ENCODE assay signal across 23 cellular contexts in genomic region chr2:169765523-169765922, GRCh38. TPM values are rescaled to one million over a fixed set of nuclear protein-coding genes. Genes with fewer than 3 reads are reported as not detected.
DNase-seq lines count a peak whose midpoint lies in the region; ATAC-seq, FAIRE-seq and TF ChIP-seq lines count a peak whose summit lies in the region.
"Had no signal": no experiment of that assay in that cellular context is flagged by ENCODE, and none has a peak within 500 bp of the region (broad histone marks: within the 10 kb centered on the region; RNA-seq: fewer than 3 reads in every experiment).

No MANE protein-coding gene starts in this region.

- no peaks in the 10 kb centered on the region for H3K9me3 Mint-ChIP-seq in T-helper 2 cell treated with Interferon-gamma antibody and Interleukin-4, amounts not matched to agents 5 μg/mL and 100 μg/mL, for 36 hours

- H3K4me1 ChIP-seq in PC-3 (ENCODE audit: insufficient read depth, low read length) (peaks cover 16% of the 10 kb centered on the region), HepG2 (ENCODE audit: insufficient read depth, low read length) (peaks cover 55% of the 10 kb centered on the region)
- H3K4me1 ChIP-seq in effector memory CD4-positive, alpha-beta T cell (ENCODE audit: control insufficient read depth, insufficient read depth, low read length, poor library complexity, severe bottlenecking): peaks cover 6% of the 10 kb centered on the region
- H3K4me1 ChIP-seq: ascending aorta, HAP-1 had no signal

- no peak for TF ChIP-seq POLR2A in HepG2 (IDR thresholded peaks at IDR 0.05; ENCODE audit: insufficient read depth in 1 of 2, low read depth in 2 of 2, low read length in 2 of 2)

- CTCF ChIA-PET in PC-3 (lab: Charles Lee): no interaction called here
- CTCF ChIA-PET in HepG2 (lab: Yijun Ruan, JAX; ENCODE audit: low intra/inter-chr PET ratio, low total read pairs): interaction anchor here (1.2 kb wide), 1 partner anchor 313 kb away, joined by 3 read pairs; no protein-coding TSS in a partner anchor

- H3K4me1 Mint-ChIP-seq in T-helper 2 cell treated with Interferon-gamma antibody and Interleukin-4, amounts not matched to agents 5 μg/mL and 100 μg/mL, for 36 hours (ENCODE audit: low read depth): peaks cover 16% of the 10 kb centered on the region
- H3K4me1 Mint-ChIP-seq: neural crest cell had no signal

- intact Hi-C loops in PC-3 (cut with micrococcal nuclease): no loop called here
- intact Hi-C loops in HepG2 (cut with micrococcal nuclease; ENCODE audit: unreplicated experiment): no loop called here

- H3K27ac ChIP-seq in PC-3 (ENCODE audit: low read length) (peak overlapping the region; percentile 25), HepG2 (ENCODE audit: extremely low read length, insufficient read depth, low read length) (peak overlapping the region; percentile 29)
- H3K27ac ChIP-seq in effector memory CD4-positive, alpha-beta T cell (ENCODE audit: insufficient read depth, low read length, poor library complexity, severe bottlenecking): no peak overlapping the region
- H3K27ac ChIP-seq: ascending aorta; BLaER1 treated with 17β-estradiol and CSF1 and Interleukin-3, amounts not matched to agents 10 nM and 100 nM; esophagus muscularis mucosa; tibial nerve had no signal

- POLR2A ChIA-PET in PC-3 (lab: Charles Lee; ENCODE audit: unreplicated experiment): no interaction called here
- POLR2A ChIA-PET in HepG2 (lab: Yijun Ruan, JAX): interaction anchor here (1.5 kb wide), 1 partner anchor 71 kb away, joined by 3 read pairs; the partner anchor contains the start of genes CFAP210 and PHOSPHO2

- H3K36me3 ChIP-seq in PC-3 (ENCODE audit: low read depth, low read length): no peaks in the 10 kb centered on the region
- H3K36me3 ChIP-seq in HepG2 (replicated peaks in 1 of 2; ENCODE audit: control insufficient read depth in 1 of 2, insufficient read depth in 2 of 2, low read length in 2 of 2): no peaks in the 10 kb centered on the region
- H3K36me3 ChIP-seq in effector memory CD4-positive, alpha-beta T cell (ENCODE audit: control insufficient read depth, insufficient read depth, low read length): no peaks in the 10 kb centered on the region
- H3K36me3 ChIP-seq: ascending aorta, esophagus muscularis mucosa, HAP-1 had no signal

- DNase-seq in HFF-Myc (ENCODE audit: extremely low read depth, low read depth) (peak; percentile 41), PC-3 (peak; percentile 89), cardiac fibroblast (ENCODE audit: low read depth in 2 of 2) (peak; percentile 17 to 51), HepG2 (ENCODE audit: low spot score) (peak; percentile 52), SK-N-DZ (ENCODE audit: low spot score) (no peak)
- no peak for DNase-seq in effector memory CD4-positive, alpha-beta T cell
- no peak for DNase-seq in T-helper 2 cell treated with Interferon-gamma antibody and Interleukin-4, amounts not matched to agents 5 μg/mL and 100 μg/mL, for 36 hours (ENCODE audit: low spot score)
- DNase-seq: activated CD4-positive, alpha-beta T cell treated with anti-CD3 and anti-CD28 coated beads for 4 hours; activated CD8-positive, alpha-beta memory T cell treated with anti-CD3 and anti-CD28 coated beads, Interleukin-2, amount 50 U/mL, for 48 hours; activated gamma-delta T cell; kidney; midbrain; NCI-H1694 treated with DMSO at 0.1 percent for 48 hours; NCI-H446 treated with DMSO at 0.1 percent for 48 hours; stimulated activated CD4-positive, alpha-beta T cell treated with anti-CD3 and anti-CD28 coated beads, Interleukin-15, amount 100 ng/mL, for 24 hours; stimulated activated naive CD4-positive, alpha-beta T cell had no signal

- H3K27ac Mint-ChIP-seq in T-helper 2 cell treated with Interferon-gamma antibody and Interleukin-4, amounts not matched to agents 5 μg/mL and 100 μg/mL, for 36 hours: no peak overlapping the region

- no peak overlapping the region for H3K4me3 ChIP-seq in HFF-Myc (replicated peaks; ENCODE audit: low read depth, low read length)
- no peak overlapping the region for H3K4me3 ChIP-seq in PC-3 (ENCODE audit: low read length)
- H3K4me3 ChIP-seq in cardiac fibroblast (replicated peaks in 1 of 2; ENCODE audit: low read depth in 2 of 2, low read length in 2 of 2): no peak overlapping the region
- no peak overlapping the region for H3K4me3 ChIP-seq in HepG2 (replicated peaks in 1 of 3; ENCODE audit: insufficient read depth in 1 of 3, low read depth in 2 of 3, low read length in 3 of 3)
- no peak overlapping the region for H3K4me3 ChIP-seq in effector memory CD4-positive, alpha-beta T cell (ENCODE audit: insufficient read depth, low read depth, low read length, poor library complexity, severe bottlenecking)
- H3K4me3 ChIP-seq: ascending aorta; BLaER1 treated with 17β-estradiol and CSF1 and Interleukin-3, amounts not matched to agents 10 nM and 100 nM; esophagus muscularis mucosa; HAP-1; tibial nerve had no signal

- H3F3A ChIP-seq in PC-3 (ENCODE audit: low read length, unreplicated experiment): no peaks in the 10 kb centered on the region

- no peak for TF ChIP-seq CTCF in HFF-Myc (IDR thresholded peaks at IDR 0.05; ENCODE audit: low read depth, low read length, missing control alignments)
- TF ChIP-seq CTCF in PC-3 (conservative IDR thresholded peaks at IDR 0.05; ENCODE audit: low read depth, low read length): no peak
- TF ChIP-seq CTCF in cardiac fibroblast (IDR thresholded peaks at IDR 0.05; ENCODE audit: low read depth, low read length): no peak
- no peak for TF ChIP-seq CTCF in HepG2 (CRISPR knock-in tag; IDR thresholded peaks at IDR 0.05)

- no peaks in the 10 kb centered on the region for H3K9me2 ChIP-seq in PC-3 (replicated peaks; ENCODE audit: low read length)

- TF ChIP-seq RAD21 in HepG2 (CRISPR knock-in tag; IDR thresholded peaks at IDR 0.05): no peak

- H3K27me3 Mint-ChIP-seq in T-helper 2 cell treated with Interferon-gamma antibody and Interleukin-4, amounts not matched to agents 5 μg/mL and 100 μg/mL, for 36 hours (ENCODE audit: low read depth): peaks cover 21% of the 10 kb centered on the region

- H3K9me3 ChIP-seq in PC-3 (ENCODE audit: low read length) (no peaks in the 10 kb centered on the region), HepG2 (ENCODE audit: low read length) (no peaks in the 10 kb centered on the region)
- no peaks in the 10 kb centered on the region for H3K9me3 ChIP-seq in effector memory CD4-positive, alpha-beta T cell (ENCODE audit: control insufficient read depth, low read length)
- H3K9me3 ChIP-seq: ascending aorta, esophagus muscularis mucosa, HAP-1 had no signal

- H3K9ac ChIP-seq in PC-3 (ENCODE audit: low read length) (no peak overlapping the region), HepG2 (ENCODE audit: insufficient read depth, low read depth, low read length) (no peak overlapping the region)
- H3K9ac ChIP-seq: BLaER1 treated with 17β-estradiol and CSF1 and Interleukin-3, amounts not matched to agents 10 nM and 100 nM had no signal

- peak; percentile 73 for FAIRE-seq in HepG2 (lab: Jason Lieb, UNC)
- FAIRE-seq: GM19239, kidney had no signal

- no peak overlapping the region for H3K4me3 Mint-ChIP-seq in T-helper 2 cell treated with Interferon-gamma antibody and Interleukin-4, amounts not matched to agents 5 μg/mL and 100 μg/mL, for 36 hours
- H3K4me3 Mint-ChIP-seq: neural crest cell had no signal

- H3K4me2 ChIP-seq in PC-3 (ENCODE audit: low read length): peak overlapping the region; percentile 40
- peak overlapping the region; percentile 36; the same call in 1 of the 2 replicates for H3K4me2 ChIP-seq in HepG2 (ENCODE audit: low read depth, low read length)
- H3K4me2 ChIP-seq: BLaER1 treated with 17β-estradiol and CSF1 and Interleukin-3, amounts not matched to agents 10 nM and 100 nM had no signal

- H3K79me2 ChIP-seq in PC-3 (ENCODE audit: low read length) (no peaks in the 10 kb centered on the region), HepG2 (ENCODE audit: insufficient read depth, low read length) (no peaks in the 10 kb centered on the region)

- H3K27me3 ChIP-seq in PC-3 (ENCODE audit: low read length): no peaks in the 10 kb centered on the region
- no peaks in the 10 kb centered on the region for H3K27me3 ChIP-seq in HepG2 (ENCODE audit: control insufficient read depth in 1 of 2, insufficient read depth in 2 of 2, low read length in 2 of 2)
- no peaks in the 10 kb centered on the region for H3K27me3 ChIP-seq in effector memory CD4-positive, alpha-beta T cell (replicated peaks; ENCODE audit: control insufficient read depth, insufficient read depth, low read length, poor library complexity, severe bottlenecking)
- H3K27me3 ChIP-seq: ascending aorta; BLaER1 treated with 17β-estradiol and CSF1 and Interleukin-3, amounts not matched to agents 10 nM and 100 nM had no signal

- H4K20me1 ChIP-seq in PC-3 (ENCODE audit: low read length) (no peaks in the 10 kb centered on the region), HepG2 (ENCODE audit: insufficient read depth, low read length) (no peaks in the 10 kb centered on the region)
- H4K20me1 ChIP-seq: BLaER1 treated with 17β-estradiol and CSF1 and Interleukin-3, amounts not matched to agents 10 nM and 100 nM had no signal

- 9% methylated on average over 6 of the region's 6 CpGs for WGBS in HepG2 (ENCODE audit: low lambda C conversion rate)

- peak in 1 of 2 experiments; percentile 75; a peak in 1 of 4 replicates for TF ChIP-seq EP300 in HepG2 (IDR thresholded peaks at IDR 0.05; ENCODE audit: low read depth in 2 of 2, low read length in 2 of 2)
- peak; percentile 46; the same call in 1 of the 2 replicates for TF ChIP-seq EP300 in HepG2 (CRISPR knock-in tag; IDR thresholded peaks at IDR 0.05; ENCODE audit: borderline replicate concordance)

- no peaks in the 10 kb centered on the region for H3K36me3 Mint-ChIP-seq in T-helper 2 cell treated with Interferon-gamma antibody and Interleukin-4, amounts not matched to agents 5 μg/mL and 100 μg/mL, for 36 hours (ENCODE audit: low read depth)

- in situ Hi-C loops in HepG2 (cut with HindIII; ENCODE audit: extremely low pct_ligation_motif_present, low pct_unique_long_range_greater_than_20kb): no loop called here

- peak overlapping the region; percentile 55; the same call in 1 of the 2 replicates for H2AFZ ChIP-seq in PC-3 (ENCODE audit: low read length)
- no peak overlapping the region for H2AFZ ChIP-seq in HepG2 (ENCODE audit: low read length)

- ATAC-seq in PC-3 (peak; percentile 56), HepG2 (no peak)

- BruUV-seq in PC-3 (replicated peaks; lab: Mats Ljungman, UMichigan): no TSS peak
- BruUV-seq in HepG2 (replicated peaks; lab: Mats Ljungman, UMichigan): no TSS peak

RNA-seq across cellular contexts. Expression of gene KLHL23, which starts 31.9 kb away (rescaled TPM):
- total RNA-seq in PC-3 (2014; rRNA removed): 13.6 and 15.3 TPM in 2 replicates
- total RNA-seq in HepG2 (2016; rRNA removed; fragmentation: Illumina TruSeq; extraction: Trizol): 52.4 and 70.4 TPM in 2 replicates
- 3.8 and 4.0 TPM in 2 replicates for total RNA-seq in HepG2 (2016; cell fraction: cytosol; rRNA removed; fragmentation: Illumina TruSeq; extraction: Trizol; ENCODE audit: low read depth)
- 53.0 and 76.0 TPM in 2 replicates for total RNA-seq in HepG2 (2016; cell fraction: insoluble cytoplasmic fraction; rRNA removed; fragmentation: Illumina TruSeq; extraction: Trizol)
- total RNA-seq in HepG2 (2016; cell fraction: membrane; rRNA removed; fragmentation: Illumina TruSeq; extraction: Trizol): 21.1 and 22.5 TPM in 2 replicates
- total RNA-seq in HepG2 (2016; cell fraction: nucleus; rRNA removed; fragmentation: Illumina TruSeq; extraction: Trizol): 36.3 and 42.1 TPM in 2 replicates
- 23.2 and 26.1 TPM in 2 replicates for polyA plus RNA-seq in HepG2 (2011; rRNA removed)
- polyA plus RNA-seq in HepG2 (2011; cell fraction: cytosol; rRNA removed): 10.9 and 22.4 TPM in 2 replicates
- 8.3 and 11.2 TPM in 2 replicates for polyA plus RNA-seq in HepG2 (2011; cell fraction: nucleus; rRNA removed)
- 30.0 and 30.2 TPM in 2 replicates for polyA plus RNA-seq in HepG2 (2012)
- 1.9 and 2.2 TPM in 2 replicates for polyA plus RNA-seq in HepG2 (2016; cell fraction: cytosol; fragmentation: Illumina TruSeq; extraction: Trizol; ENCODE audit: low read depth)
- 48.0 and 49.5 TPM in 2 replicates for polyA plus RNA-seq in HepG2 (2016; cell fraction: insoluble cytoplasmic fraction; fragmentation: Illumina TruSeq; extraction: Trizol; ENCODE audit: low read depth)
- 9.5 and 10.3 TPM in 2 replicates for polyA plus RNA-seq in HepG2 (2016; cell fraction: membrane; fragmentation: Illumina TruSeq; extraction: Trizol; ENCODE audit: low read depth)
- polyA plus RNA-seq in HepG2 (2016; cell fraction: nucleus; fragmentation: Illumina TruSeq; extraction: Trizol; ENCODE audit: insufficient read depth, low read depth): 30.0 and 37.3 TPM in 2 replicates
- 5.5 and 20.6 TPM in 2 replicates for polyA minus RNA-seq in HepG2 (2011; rRNA and poly(A)+ RNA removed; ENCODE audit: low replicate concordance)
- 40.3 and 63.9 TPM in 2 replicates for polyA minus RNA-seq in HepG2 (2011; cell fraction: cytosol; rRNA and poly(A)+ RNA removed)
- polyA minus RNA-seq in HepG2 (2011; cell fraction: nucleus; rRNA and poly(A)+ RNA removed): 38.0 and 58.4 TPM in 2 replicates
- 62.3 and 65.3 TPM in 2 replicates for polyA plus RNA-seq in SK-N-DZ (2014; cell fraction: cytosol; rRNA removed)
- 19.6 and 36.5 TPM in 2 replicates for polyA plus RNA-seq in SK-N-DZ (2014; cell fraction: nucleus; rRNA removed)

RNA-seq across cellular contexts. Expression of gene SSB, which starts 33.1 kb away (rescaled TPM):
- total RNA-seq in PC-3 (2014; rRNA removed): 108 and 109 TPM in 2 replicates
- 208 and 344 TPM in 2 replicates for total RNA-seq in HepG2 (2016; rRNA removed; fragmentation: Illumina TruSeq; extraction: Trizol)
- total RNA-seq in HepG2 (2016; cell fraction: cytosol; rRNA removed; fragmentation: Illumina TruSeq; extraction: Trizol; ENCODE audit: low read depth): 22.0 and 26.1 TPM in 2 replicates
- 224 and 344 TPM in 2 replicates for total RNA-seq in HepG2 (2016; cell fraction: insoluble cytoplasmic fraction; rRNA removed; fragmentation: Illumina TruSeq; extraction: Trizol)
- total RNA-seq in HepG2 (2016; cell fraction: membrane; rRNA removed; fragmentation: Illumina TruSeq; extraction: Trizol): 39.4 and 51.5 TPM in 2 replicates
- 156 and 161 TPM in 2 replicates for total RNA-seq in HepG2 (2016; cell fraction: nucleus; rRNA removed; fragmentation: Illumina TruSeq; extraction: Trizol)
- polyA plus RNA-seq in HepG2 (2011; rRNA removed): 77.0 and 109 TPM in 2 replicates
- polyA plus RNA-seq in HepG2 (2011; cell fraction: cytosol; rRNA removed): 38.7 and 50.8 TPM in 2 replicates
- polyA plus RNA-seq in HepG2 (2011; cell fraction: nucleus; rRNA removed): 66.2 and 105 TPM in 2 replicates
- 157 and 209 TPM in 2 replicates for polyA plus RNA-seq in HepG2 (2012)
- 19.2 and 19.3 TPM in 2 replicates for polyA plus RNA-seq in HepG2 (2016; cell fraction: cytosol; fragmentation: Illumina TruSeq; extraction: Trizol; ENCODE audit: low read depth)
- polyA plus RNA-seq in HepG2 (2016; cell fraction: insoluble cytoplasmic fraction; fragmentation: Illumina TruSeq; extraction: Trizol; ENCODE audit: low read depth): 441 and 470 TPM in 2 replicates
- 30.3 and 34.1 TPM in 2 replicates for polyA plus RNA-seq in HepG2 (2016; cell fraction: membrane; fragmentation: Illumina TruSeq; extraction: Trizol; ENCODE audit: low read depth)
- 324 and 340 TPM in 2 replicates for polyA plus RNA-seq in HepG2 (2016; cell fraction: nucleus; fragmentation: Illumina TruSeq; extraction: Trizol; ENCODE audit: insufficient read depth, low read depth)
- polyA minus RNA-seq in HepG2 (2011; rRNA and poly(A)+ RNA removed; ENCODE audit: low replicate concordance): 7.8 and 10.0 TPM in 2 replicates
- 30.6 and 40.2 TPM in 2 replicates for polyA minus RNA-seq in HepG2 (2011; cell fraction: cytosol; rRNA and poly(A)+ RNA removed)
- polyA minus RNA-seq in HepG2 (2011; cell fraction: nucleus; rRNA and poly(A)+ RNA removed): 102 and 107 TPM in 2 replicates
- polyA plus RNA-seq in SK-N-DZ (2014; cell fraction: cytosol; rRNA removed): 145 and 185 TPM in 2 replicates
- 293 and 350 TPM in 2 replicates for polyA plus RNA-seq in SK-N-DZ (2014; cell fraction: nucleus; rRNA removed)

RNA-seq across cellular contexts. Expression of gene METTL5, which starts 59.2 kb away (rescaled TPM):
- total RNA-seq in PC-3 (2014; rRNA removed) (61.1 and 62.0 TPM in 2 replicates), HepG2 (2016; rRNA removed; fragmentation: Illumina TruSeq; extraction: Trizol) (95.1 and 129 TPM in 2 replicates)
- total RNA-seq in HepG2 (2016; cell fraction: cytosol; rRNA removed; fragmentation: Illumina TruSeq; extraction: Trizol; ENCODE audit: low read depth): 58.3 and 79.4 TPM in 2 replicates
- total RNA-seq in HepG2 (2016; cell fraction: insoluble cytoplasmic fraction; rRNA removed; fragmentation: Illumina TruSeq; extraction: Trizol): 88.5 and 134 TPM in 2 replicates
- 60.2 and 79.2 TPM in 2 replicates for total RNA-seq in HepG2 (2016; cell fraction: membrane; rRNA removed; fragmentation: Illumina TruSeq; extraction: Trizol)
- 42.4 and 44.9 TPM in 2 replicates for total RNA-seq in HepG2 (2016; cell fraction: nucleus; rRNA removed; fragmentation: Illumina TruSeq; extraction: Trizol)
- polyA plus RNA-seq in HepG2 (2011; rRNA removed): 39.4 and 50.7 TPM in 2 replicates
- 31.7 and 48.5 TPM in 2 replicates for polyA plus RNA-seq in HepG2 (2011; cell fraction: cytosol; rRNA removed)
- polyA plus RNA-seq in HepG2 (2011; cell fraction: nucleus; rRNA removed): 10.9 and 13.8 TPM in 2 replicates
- 75.0 and 115 TPM in 2 replicates for polyA plus RNA-seq in HepG2 (2012)
- polyA plus RNA-seq in HepG2 (2016; cell fraction: cytosol; fragmentation: Illumina TruSeq; extraction: Trizol; ENCODE audit: low read depth): 75.1 and 103 TPM in 2 replicates
- 159 and 167 TPM in 2 replicates for polyA plus RNA-seq in HepG2 (2016; cell fraction: insoluble cytoplasmic fraction; fragmentation: Illumina TruSeq; extraction: Trizol; ENCODE audit: low read depth)
- polyA plus RNA-seq in HepG2 (2016; cell fraction: membrane; fragmentation: Illumina TruSeq; extraction: Trizol; ENCODE audit: low read depth): 67.4 and 91.3 TPM in 2 replicates
- polyA plus RNA-seq in HepG2 (2016; cell fraction: nucleus; fragmentation: Illumina TruSeq; extraction: Trizol; ENCODE audit: insufficient read depth, low read depth): 77.1 and 79.7 TPM in 2 replicates
- 6.9 and 9.0 TPM in 2 replicates for polyA minus RNA-seq in HepG2 (2011; rRNA and poly(A)+ RNA removed; ENCODE audit: low replicate concordance)
- polyA minus RNA-seq in HepG2 (2011; cell fraction: cytosol; rRNA and poly(A)+ RNA removed): 17.9 and 19.6 TPM in 2 replicates
- polyA minus RNA-seq in HepG2 (2011; cell fraction: nucleus; rRNA and poly(A)+ RNA removed): 19.9 and 21.2 TPM in 2 replicates
- 90.3 and 99.1 TPM in 2 replicates for polyA plus RNA-seq in SK-N-DZ (2014; cell fraction: cytosol; rRNA removed)
- polyA plus RNA-seq in SK-N-DZ (2014; cell fraction: nucleus; rRNA removed): 69.3 and 75.2 TPM in 2 replicates

Comparison
In these comparisons a context has a peak if more than half of its experiments do, and no peak if none do; other contexts are left out.
1. DNase-seq: peak in HFF-Myc (single experiment), PC-3 (single experiment), cardiac fibroblast (2 of 2) and HepG2 (single experiment); none in effector memory CD4-positive, alpha-beta T cell (0 of 3), T-helper 2 cell treated with Interferon-gamma antibody and Interleukin-4, amounts not matched to agents 5 μg/mL and 100 μg/mL, for 36 hours (single experiment) and SK-N-DZ (single experiment).